Comparison of ENCODE assay signal across 1 cellular context in the genomic region with DNA sequence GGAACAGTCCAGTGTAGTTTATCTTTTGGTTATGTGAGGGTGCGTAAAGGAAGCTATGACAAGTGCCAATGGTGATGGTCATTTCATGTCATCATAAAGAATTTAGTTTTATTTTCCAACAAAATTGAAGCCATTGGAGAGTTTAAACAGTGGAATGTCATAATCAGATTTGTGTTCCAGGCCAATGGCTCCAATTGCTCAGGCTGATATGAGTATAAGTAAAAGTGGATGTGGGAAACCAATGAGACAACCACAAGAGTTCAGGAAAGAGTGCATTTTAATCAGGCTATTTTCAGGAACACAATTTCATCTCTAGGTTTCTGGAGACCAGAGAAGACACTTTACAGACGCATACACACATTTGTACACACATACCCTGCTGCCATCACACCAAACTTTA.
TF ChIP-seq lines count a peak whose summit lies in the region.

No MANE protein-coding gene starts in this region.

TF ChIP-seq in SK-N-SH treated with all-trans-retinoic acid at 6 μM for 48 hours, 23 proteins besides CTCF, POLR2A, EP300 and RAD21 (continued from another document):
- TF ChIP-seq TSHZ2 (CRISPR knock-in tag; IDR thresholded peaks at IDR 0.05) (no peak), ARNTL (CRISPR knock-in tag; IDR thresholded peaks at IDR 0.05; ENCODE audit: borderline replicate concordance, low read depth) (no peak), ZNF565 (CRISPR knock-in tag; conservative IDR thresholded peaks at IDR 0.05; ENCODE audit: low read depth) (no peak), SNAI2 (CRISPR knock-in tag; IDR thresholded peaks at IDR 0.05) (no peak), TOX (CRISPR knock-in tag; IDR thresholded peaks at IDR 0.05; ENCODE audit: borderline replicate concordance) (no peak), OSR1 (CRISPR knock-in tag; IDR thresholded peaks at IDR 0.05) (no peak), RARB (CRISPR knock-in tag; IDR thresholded peaks at IDR 0.05) (no peak), PPARA (CRISPR knock-in tag; IDR thresholded peaks at IDR 0.05; ENCODE audit: borderline replicate concordance) (no peak), CSRNP3 (CRISPR knock-in tag; IDR thresholded peaks at IDR 0.05) (no peak), ZNF8 (CRISPR knock-in tag; IDR thresholded peaks at IDR 0.05) (no peak), GLIS3 (CRISPR knock-in tag; IDR thresholded peaks at IDR 0.05) (no peak), POU6F1 (CRISPR knock-in tag; IDR thresholded peaks at IDR 0.05; ENCODE audit: borderline replicate concordance, low read depth) (no peak), TCF4 (CRISPR knock-in tag; IDR thresholded peaks at IDR 0.05; ENCODE audit: borderline replicate concordance) (no peak), ZFP3 (CRISPR knock-in tag; IDR thresholded peaks at IDR 0.05) (no peak), ISL1 (CRISPR knock-in tag; IDR thresholded peaks at IDR 0.05) (no peak), ESRRG (CRISPR knock-in tag; IDR thresholded peaks at IDR 0.05) (no peak), BACH2 (CRISPR knock-in tag; IDR thresholded peaks at IDR 0.05; ENCODE audit: borderline replicate concordance) (no peak)
- TF ChIP-seq, protein P1, sequence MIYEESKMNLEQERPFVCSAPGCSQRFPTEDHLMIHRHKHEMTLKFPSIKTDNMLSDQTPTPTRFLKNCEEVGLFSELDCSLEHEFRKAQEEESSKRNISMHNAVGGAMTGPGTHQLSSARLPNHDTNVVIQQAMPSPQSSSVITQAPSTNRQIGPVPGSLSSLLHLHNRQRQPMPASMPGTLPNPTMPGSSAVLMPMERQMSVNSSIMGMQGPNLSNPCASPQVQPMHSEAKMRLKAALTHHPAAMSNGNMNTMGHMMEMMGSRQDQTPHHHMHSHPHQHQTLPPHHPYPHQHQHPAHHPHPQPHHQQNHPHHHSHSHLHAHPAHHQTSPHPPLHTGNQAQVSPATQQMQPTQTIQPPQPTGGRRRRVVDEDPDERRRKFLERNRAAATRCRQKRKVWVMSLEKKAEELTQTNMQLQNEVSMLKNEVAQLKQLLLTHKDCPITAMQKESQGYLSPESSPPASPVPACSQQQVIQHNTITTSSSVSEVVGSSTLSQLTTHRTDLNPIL (CRISPR knock-in tag; IDR thresholded peaks at IDR 0.05; ENCODE audit: low read depth) = no peak
